ENCODE assay signal across 12 cellular contexts in the genomic region with DNA sequence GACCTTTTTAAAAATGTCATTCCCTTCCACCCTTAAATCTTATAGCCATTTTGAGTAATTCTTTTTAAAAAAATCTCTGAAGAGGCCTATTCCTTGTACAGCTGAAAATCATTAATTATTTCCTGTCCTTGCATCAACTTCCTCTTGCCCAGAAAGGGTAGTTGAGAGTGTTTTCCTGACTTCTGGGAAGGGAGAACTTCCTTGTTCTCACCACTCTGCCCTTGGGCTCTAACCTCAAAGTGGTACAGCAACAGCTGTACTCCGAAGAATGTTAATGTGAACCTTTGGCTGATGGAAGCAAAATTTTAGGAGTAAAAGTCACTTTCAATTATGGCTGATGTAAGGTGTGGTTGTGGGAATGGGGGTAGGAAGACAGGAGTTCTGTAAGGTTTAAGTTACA. TPM values are rescaled to one million over a fixed set of nuclear protein-coding genes. Genes with fewer than 3 reads are reported as not detected.
A peak's percentile ranks its signal among the peaks of the same experiment; 100 is the strongest.
DNase-seq lines count a peak whose midpoint lies in the region; ATAC-seq and TF ChIP-seq lines count a peak whose summit lies in the region.
"Had no signal": no experiment of that assay in that cellular context is flagged by ENCODE, and none has a peak within 500 bp of the region (broad histone marks: within the 10 kb centered on the region; RNA-seq: fewer than 3 reads in every experiment).

No MANE protein-coding gene starts in this region.

- TF ChIP-seq CTCF in fibroblast of the aortic adventitia (IDR thresholded peaks at IDR 0.05; ENCODE audit: insufficient read depth, low read length) (no peak), omental fat pad (IDR thresholded peaks at IDR 0.05) (no peak), GM10266 (IDR thresholded peaks at IDR 0.05; ENCODE audit: control insufficient read depth, insufficient read depth, low read depth, missing control alignments) (no peak)

- H3K27me3 ChIP-seq in HAP-1 (ENCODE audit: low read depth), result no peaks in the 10 kb centered on the region
- H3K27me3 ChIP-seq: adrenal gland had no signal

- DNase-seq in GDM1 (lab: John Stamatoyannopoulos, UW), result peak; percentile 1
- peak; percentile 63 for DNase-seq in OCI-M1 (lab: John Stamatoyannopoulos, UW)
- DNase-seq in fibroblast of the aortic adventitia (ENCODE audit: low read depth), result peak; percentile 29
- DNase-seq in omental fat pad (ENCODE audit: low spot score), result no peak
- DNase-seq in HAP-1 (ENCODE audit: low spot score in 2 of 2), result no peak
- no peak for DNase-seq in NCI-H1092 (lab: John Stamatoyannopoulos, UW)
- DNase-seq in GM10266 (ENCODE audit: extremely low spot score), result no peak
- no peak for DNase-seq in activated gamma-delta T cell (lab: John Stamatoyannopoulos, UW)
- DNase-seq: activated CD8-positive, alpha-beta memory T cell treated with anti-CD3 and anti-CD28 coated beads, Interleukin-2, amount 10 ng/mL, durations not matched to agents 7 days and 5 days; NCI-H2081 had no signal

- H3K9me3 ChIP-seq in HAP-1, result no peaks in the 10 kb centered on the region
- H3K9me3 ChIP-seq: adrenal gland had no signal

- peak; percentile 55 for ATAC-seq in omental fat pad (ENCODE audit: low FRiP score)
- ATAC-seq: activated CD8-positive, alpha-beta memory T cell treated with anti-CD3 and anti-CD28 coated beads, Interleukin-2, amount 10 ng/mL, durations not matched to agents 7 days and 5 days had no signal

- in situ Hi-C loops in HAP-1 (cut with MboI; ENCODE audit: low sequenced_read_pairs), result no loop called here

- peaks cover under 1% of the 10 kb centered on the region for H3K4me1 ChIP-seq in HAP-1
- H3K4me1 ChIP-seq: adrenal gland had no signal

- H3K4me3 ChIP-seq in fibroblast of the aortic adventitia (ENCODE audit: low read depth, low read length) (no peak overlapping the region), HAP-1 (no peak overlapping the region)
- H3K4me3 ChIP-seq: adrenal gland had no signal

- H3K36me3 ChIP-seq in HAP-1 (replicated peaks), result no peaks in the 10 kb centered on the region
- H3K36me3 ChIP-seq: adrenal gland had no signal

RNA-seq across cellular contexts. Expression of a gene that starts 15.1 kb away (rescaled TPM):
- total RNA-seq in fibroblast of the aortic adventitia (ENCODE audit: low replicate concordance), result not detected in 2 replicates
- total RNA-seq in omental fat pad, result not detected
- total RNA-seq: activated CD8-positive, alpha-beta memory T cell treated with anti-CD3 and anti-CD28 coated beads, Interleukin-2, amount 10 ng/mL, durations not matched to agents 7 days and 5 days; dermis microvascular lymphatic vessel endothelial cell had no signal

Comparison
In these comparisons a context has a peak if more than half of its experiments do, and no peak if none do; other contexts are left out.
1. DNase-seq: peak in GDM1 (single experiment), OCI-M1 (single experiment) and fibroblast of the aortic adventitia (single experiment); none in omental fat pad (single experiment), HAP-1 (0 of 2), NCI-H1092 (single experiment), GM10266 (single experiment) and activated gamma-delta T cell (single experiment).